8 cellular contexts compared by ENCODE assay signal in the genomic region with DNA sequence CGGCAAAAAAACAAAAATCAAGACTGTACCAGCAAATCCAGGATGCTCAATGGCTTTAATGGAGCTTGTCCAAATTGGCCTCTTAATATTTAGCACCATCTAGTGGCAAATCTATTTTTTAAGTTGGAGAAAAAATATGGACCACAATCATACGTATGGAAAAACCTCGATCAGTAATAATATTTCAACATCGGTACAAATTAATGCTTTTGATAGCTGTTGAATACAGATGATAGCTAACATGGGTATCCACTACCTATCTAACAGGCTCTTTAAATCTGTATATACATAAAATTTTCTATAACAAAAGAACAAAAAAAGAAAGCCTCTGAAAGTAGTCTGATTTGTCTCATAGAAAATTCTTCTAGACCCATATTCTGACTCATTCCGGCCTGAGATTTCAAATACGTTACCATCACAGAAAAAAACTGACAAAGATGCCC. TPM values are rescaled to one million over a fixed set of nuclear protein-coding genes. Genes with fewer than 3 reads are reported as not detected.
DNase-seq lines count a peak whose midpoint lies in the region; ATAC-seq, FAIRE-seq and TF ChIP-seq lines count a peak whose summit lies in the region.

No MANE protein-coding gene starts in this region.

- H3K4me3 ChIP-seq in small intestine (ENCODE audit: low read depth in 1 of 2, low read length in 2 of 2), result no peak overlapping the region

- DNase-seq in AML-193 (lab: John Stamatoyannopoulos, UW) (peak; percentile 63 to 64), GM13977 (ENCODE audit: low spot score) (peak; percentile 31), NCI-H2029 (lab: John Stamatoyannopoulos, UW) (peak; percentile 51), left cardiac atrium (no peak), small intestine (peak; percentile 65), substantia nigra (lab: John Stamatoyannopoulos, UW) (no peak)
- no peak for DNase-seq in activated CD8-positive, alpha-beta T cell treated with anti-CD3 and anti-CD28 coated beads for 36 hours

- peaks cover 0 to 3% of the 10 kb centered on the region in 2 donors for H3K36me3 ChIP-seq in small intestine (ENCODE audit: control insufficient read depth in 2 of 2, insufficient read depth in 2 of 2, low read length in 2 of 2)

- no peaks in the 10 kb centered on the region for H3K27me3 ChIP-seq in small intestine (ENCODE audit: control insufficient read depth in 2 of 2, insufficient read depth in 2 of 2, low read length in 2 of 2)

- H3K4me3 Mint-ChIP-seq in activated CD8-positive, alpha-beta T cell treated with anti-CD3 and anti-CD28 coated beads for 36 hours, result no peak overlapping the region

- peaks cover 60% of the 10 kb centered on the region for H3K4me1 Mint-ChIP-seq in activated CD8-positive, alpha-beta T cell treated with anti-CD3 and anti-CD28 coated beads for 36 hours (ENCODE audit: low read depth)

- peak; percentile 53 for FAIRE-seq in small intestine (lab: Jason Lieb, UNC)

- 18 to 27% (median 23%) methylated on average over 6 of the region's 6 CpGs for WGBS in small intestine, 3 donors

- H3K4me1 ChIP-seq in small intestine (ENCODE audit: control insufficient read depth in 2 of 2, insufficient read depth in 1 of 2, low read depth in 1 of 2, low read length in 1 of 2), result no peaks in the 10 kb centered on the region

- CTCF ChIA-PET in activated CD8-positive, alpha-beta T cell treated with anti-CD3 and anti-CD28 coated beads for 36 hours (lab: Charles Lee), result interaction anchor here (0.8 to 6.6 kb wide), 57 partner anchors 10 to 305 kb away, joined by 3 to 452 read pairs (median 7); a partner anchor contains a TSS

- POLR2A ChIA-PET in activated CD8-positive, alpha-beta T cell treated with anti-CD3 and anti-CD28 coated beads for 36 hours (lab: Charles Lee), result interaction anchor here (0.6 to 4.1 kb wide), 9 partner anchors 16 to 116 kb away, joined by 3 to 63 read pairs (median 4); a partner anchor contains a TSS

- H3K9me3 ChIP-seq in small intestine (ENCODE audit: control insufficient read depth, low read depth), result no peaks in the 10 kb centered on the region

- peaks cover 18% of the 10 kb centered on the region for H3K36me3 Mint-ChIP-seq in activated CD8-positive, alpha-beta T cell treated with anti-CD3 and anti-CD28 coated beads for 36 hours (ENCODE audit: low read depth)

- TF ChIP-seq CTCF in GM13977 (IDR thresholded peaks at IDR 0.05; ENCODE audit: extremely low read depth, insufficient read depth, missing control alignments), result peak; percentile 51
- TF ChIP-seq CTCF in activated CD8-positive, alpha-beta T cell treated with anti-CD3 and anti-CD28 coated beads for 36 hours (IDR thresholded peaks at IDR 0.05), result peak; percentile 91

- peak; percentile 50 for ATAC-seq in activated CD8-positive, alpha-beta T cell treated with anti-CD3 and anti-CD28 coated beads for 36 hours
- peak; percentile 59 to 61 for ATAC-seq in left cardiac atrium
- no peak for ATAC-seq in GM21529 (IDR thresholded peaks at IDR 0.05; ENCODE audit: unreplicated experiment)

- in situ Hi-C loops in GM13977 (cut with MboI; ENCODE audit: low pct_unique_long_range_greater_than_20kb, low sequenced_read_pairs, unreplicated experiment), result loop anchor here (25.0 kb wide), 1 partner anchor 763 kb away; a partner anchor contains a TSS

- no peak overlapping the region for H3K27ac ChIP-seq in small intestine (ENCODE audit: low read depth in 1 of 2, low read length in 1 of 2)
- no peak overlapping the region for H3K27ac ChIP-seq in substantia nigra (ENCODE audit: low read depth, low read length, poor library complexity, severe bottlenecking)

- no peak overlapping the region for H3K27ac Mint-ChIP-seq in activated CD8-positive, alpha-beta T cell treated with anti-CD3 and anti-CD28 coated beads for 36 hours

- intact Hi-C loops in activated CD8-positive, alpha-beta T cell treated with anti-CD3 and anti-CD28 coated beads for 36 hours (cut with micrococcal nuclease), result no loop called here
- intact Hi-C loops in left cardiac atrium (cut with DNase I), result loop anchor here in 1 of 2 donors (1.0 kb wide), 1 partner anchor 118 kb away; no protein-coding TSS in a partner anchor

- no peaks in the 10 kb centered on the region for H3K27me3 Mint-ChIP-seq in activated CD8-positive, alpha-beta T cell treated with anti-CD3 and anti-CD28 coated beads for 36 hours

- no peaks in the 10 kb centered on the region for H3K9me3 Mint-ChIP-seq in activated CD8-positive, alpha-beta T cell treated with anti-CD3 and anti-CD28 coated beads for 36 hours

RNA-seq across cellular contexts. Expression of a gene that starts 29.2 kb away (rescaled TPM):
- total RNA-seq in activated CD8-positive, alpha-beta T cell treated with anti-CD3 and anti-CD28 coated beads for 36 hours, result 10 to 100 TPM; 78.8 to 85.6 TPM
- total RNA-seq in left cardiac atrium, result 10 to 100 TPM; 52.7 to 55.4 TPM
- 10 to 100 TPM; 30.5 to 35.1 (median 30.6) TPM for polyA plus RNA-seq in small intestine

RNA-seq across cellular contexts. Expression of a gene that starts 58.4 kb away (rescaled TPM):
- 10 to 100 TPM; 30.9 to 34.2 TPM for total RNA-seq in activated CD8-positive, alpha-beta T cell treated with anti-CD3 and anti-CD28 coated beads for 36 hours
- 10 to 100 TPM; 47.2 to 51.9 TPM for total RNA-seq in left cardiac atrium
- 10 to 100 TPM in 2 of 3 donors, 1 to 10 TPM in 1; 3.4 to 22.2 (median 21.3) TPM for polyA plus RNA-seq in small intestine

Comparison
In these comparisons a context has a peak if more than half of its experiments do, and no peak if none do; other contexts are left out.
1. DNase-seq: peak in AML-193 (2 of 2), GM13977 (single experiment), NCI-H2029 (single experiment) and small intestine (single experiment); none in activated CD8-positive, alpha-beta T cell treated with anti-CD3 and anti-CD28 coated beads for 36 hours (single experiment), left cardiac atrium (single experiment) and substantia nigra (0 of 49).